18 cellular contexts compared by ENCODE assay signal in the genomic region with DNA sequence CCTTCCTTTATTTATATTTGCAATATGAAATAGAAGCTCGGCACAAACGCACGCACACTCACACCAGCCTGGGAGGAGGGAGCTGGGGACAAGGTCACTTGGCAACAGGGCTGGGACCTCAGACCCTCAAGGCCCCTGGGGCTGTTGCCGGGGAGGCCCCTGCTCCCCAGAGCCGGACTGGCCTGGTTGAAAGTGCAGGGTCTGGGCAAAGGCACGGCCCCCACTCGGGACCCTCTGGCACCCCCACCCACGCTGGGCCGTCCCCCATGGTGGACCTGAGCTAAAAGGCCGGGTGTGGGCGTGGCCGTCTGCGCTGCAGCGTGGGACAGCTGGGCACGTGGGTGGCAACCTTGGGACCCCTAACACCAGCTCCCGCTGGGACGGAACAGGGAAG. TPM values are rescaled to one million over a fixed set of nuclear protein-coding genes. Genes with fewer than 3 reads are reported as not detected.
"Had no signal": no experiment of that assay in that cellular context is flagged by ENCODE, and none has a peak within 500 bp of the region (broad histone marks: within the 10 kb centered on the region; RNA-seq: fewer than 3 reads in every experiment).

No MANE protein-coding gene starts in this region.

- DNase-seq: activated CD4-positive, alpha-beta T cell treated with anti-CD3 and anti-CD28 coated beads for 4 hours; activated CD8-positive, alpha-beta memory T cell treated with anti-CD3 and anti-CD28 coated beads, Interleukin-2, amount 50 U/mL, for 4 hours; activated CD8-positive, alpha-beta T cell treated with anti-CD3 and anti-CD28 coated beads for 36 hours; activated gamma-delta T cell treated with Interleukin-2 at 50 U/mL for 16 hours; activated naive CD8-positive, alpha-beta T cell treated with anti-CD3 and anti-CD28 coated beads, Interleukin-2, amount 10 ng/mL, durations not matched to agents 7 days and 5 days; activated T-cell treated with anti-CD3 and anti-CD28 coated beads, Interleukin-2, amount 50 U/mL, for 72 hours; central memory CD4-positive, alpha-beta T cell; effector memory CD8-positive, alpha-beta T cell; mesenchymal stem cell; ovary; stimulated activated CD4-positive, alpha-beta T cell treated with anti-CD3 and anti-CD28 coated beads, Interleukin-4, amount 100 ng/mL, for 1 hour; stimulated activated CD8-positive, alpha-beta memory T cell treated with anti-CD3 and anti-CD28 coated beads, Interleukin-4, amount 100 ng/mL, for 48 hours had no signal

- ATAC-seq: activated CD8-positive, alpha-beta T cell treated with anti-CD3 and anti-CD28 coated beads for 36 hours; activated T-cell treated with anti-CD3 and anti-CD28 coated beads, Interleukin-2, amount 50 U/mL, for 72 hours; effector memory CD8-positive, alpha-beta T cell; gastroesophageal sphincter; left lung had no signal

- H3K9me3 ChIP-seq: gastroesophageal sphincter, left lung, ovary, thoracic aorta had no signal

- H3K27ac ChIP-seq: gastroesophageal sphincter, left lung, ovary, thoracic aorta had no signal

- H3K4me3 ChIP-seq: gastroesophageal sphincter, left lung, ovary, thoracic aorta had no signal

- FAIRE-seq: astrocyte, keratinocyte, urothelium cell line had no signal

- H3K27me3 ChIP-seq: gastroesophageal sphincter, left lung, ovary had no signal

- H3K36me3 ChIP-seq: ovary had no signal

- H3K4me1 ChIP-seq: left lung had no signal

RNA-seq across cellular contexts. Expression of gene PTPRH, which starts 20.5 kb away (rescaled TPM):
- total RNA-seq: activated CD8-positive, alpha-beta T cell treated with anti-CD3 and anti-CD28 coated beads for 36 hours; activated naive CD8-positive, alpha-beta T cell treated with anti-CD3 and anti-CD28 coated beads, Interleukin-2, amount 10 ng/mL, durations not matched to agents 7 days and 5 days; activated T-cell treated with anti-CD3 and anti-CD28 coated beads, Interleukin-2, amount 50 U/mL, for 72 hours had no signal

RNA-seq across cellular contexts. Expression of gene SYT5, which starts 49.7 kb away (rescaled TPM):
- total RNA-seq: activated CD8-positive, alpha-beta T cell treated with anti-CD3 and anti-CD28 coated beads for 36 hours; left lung; thoracic aorta had no signal
- polyA plus RNA-seq: ovary had no signal
